ENCODE assay signal across 13 cellular contexts in the genomic region with DNA sequence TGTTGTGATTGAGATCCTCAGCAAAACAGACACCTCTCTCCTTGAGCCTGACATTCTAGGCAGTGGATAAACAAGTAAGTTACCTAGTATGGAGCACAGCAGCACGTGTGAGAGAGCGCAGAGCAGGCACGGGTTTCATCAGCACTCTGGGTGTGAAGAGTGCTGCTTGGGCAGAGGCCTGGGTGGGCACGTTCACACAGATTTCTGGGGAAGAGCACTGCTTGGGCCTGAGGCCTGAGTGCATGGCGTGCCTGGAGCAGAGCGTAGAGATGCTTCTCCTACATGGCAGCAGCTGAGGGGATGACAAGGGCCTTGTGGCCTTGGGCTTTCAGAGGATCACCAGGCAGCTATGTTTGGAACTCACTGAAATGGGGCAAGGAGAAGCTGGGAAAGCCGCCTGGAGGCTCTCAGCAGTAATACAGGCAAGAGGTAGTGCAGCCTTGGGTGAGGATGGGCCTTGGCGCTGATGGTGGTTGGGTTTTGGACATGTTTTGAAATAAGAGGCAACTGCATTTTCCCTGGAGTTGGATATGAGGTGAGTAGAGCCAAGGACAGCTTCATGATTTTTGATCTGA. TPM values are rescaled to one million over a fixed set of nuclear protein-coding genes. Genes with fewer than 3 reads are reported as not detected.
A peak's percentile ranks its signal among the peaks of the same experiment; 100 is the strongest.
DNase-seq lines count a peak whose midpoint lies in the region; ATAC-seq and TF ChIP-seq lines count a peak whose summit lies in the region.
"Had no signal": no experiment of that assay in that cellular context is flagged by ENCODE, and none has a peak within 500 bp of the region (broad histone marks: within the 10 kb centered on the region; RNA-seq: fewer than 3 reads in every experiment).

No MANE protein-coding gene starts in this region.

- H3K4me3 ChIP-seq in WERI-Rb-1 (ENCODE audit: low read depth, low read length) (no peak overlapping the region), foreskin fibroblast (ENCODE audit: low read depth in 1 of 2, low read length in 2 of 2) (no peak overlapping the region)
- H3K4me3 ChIP-seq: upper lobe of left lung had no signal

- CTCF ChIA-PET in activated naive CD4-positive, alpha-beta T cell treated with anti-CD3 and anti-CD28 coated beads for 36 hours (lab: Charles Lee) = interaction anchor here (1.1 to 2.6 kb wide), 3 partner anchors 13 to 114 kb away, joined by 3 to 9 read pairs (median 5); no protein-coding TSS in a partner anchor

- no peak overlapping the region for H3K4me3 Mint-ChIP-seq in activated naive CD4-positive, alpha-beta T cell treated with anti-CD3 and anti-CD28 coated beads, Interleukin-2, amount 50 U/mL, for 24 hours
- H3K4me3 Mint-ChIP-seq in activated naive CD4-positive, alpha-beta T cell treated with anti-CD3 and anti-CD28 coated beads for 36 hours = no peak overlapping the region
- no peak overlapping the region for H3K4me3 Mint-ChIP-seq in stimulated activated naive B cell treated with anti-CD40 and anti-IgM and Interleukin-4, amounts not matched to agents 10 μg/mL and 1 μg/mL and 100 μg/mL, for 72 hours
- H3K4me3 Mint-ChIP-seq: activated T-cell treated with anti-CD3 and anti-CD28 coated beads, Interleukin-2, amount 50 U/mL, for 4 hours had no signal

- no peak overlapping the region for H3K27ac ChIP-seq in WERI-Rb-1
- H3K27ac ChIP-seq: upper lobe of left lung had no signal

- H3K9me3 ChIP-seq in WERI-Rb-1 (ENCODE audit: severe bottlenecking) = no peaks in the 10 kb centered on the region
- H3K9me3 ChIP-seq: upper lobe of left lung had no signal

- peaks cover 16% of the 10 kb centered on the region for H3K36me3 Mint-ChIP-seq in activated naive CD4-positive, alpha-beta T cell treated with anti-CD3 and anti-CD28 coated beads, Interleukin-2, amount 50 U/mL, for 24 hours
- peaks cover 41% of the 10 kb centered on the region for H3K36me3 Mint-ChIP-seq in activated naive CD4-positive, alpha-beta T cell treated with anti-CD3 and anti-CD28 coated beads for 36 hours (ENCODE audit: low read depth)
- peaks cover 52 to 67% of the 10 kb centered on the region in 2 donors for H3K36me3 Mint-ChIP-seq in stimulated activated naive B cell treated with anti-CD40 and anti-IgM and Interleukin-4, amounts not matched to agents 10 μg/mL and 1 μg/mL and 100 μg/mL, for 72 hours

- H3K36me3 ChIP-seq in WERI-Rb-1 = peaks cover 37% of the 10 kb centered on the region

- no peaks in the 10 kb centered on the region for H3K27me3 ChIP-seq in WERI-Rb-1 (ENCODE audit: insufficient read depth, low read depth, severe bottlenecking)
- H3K27me3 ChIP-seq: upper lobe of left lung had no signal

- H3K27ac Mint-ChIP-seq in activated naive CD4-positive, alpha-beta T cell treated with anti-CD3 and anti-CD28 coated beads, Interleukin-2, amount 50 U/mL, for 24 hours = peak overlapping the region; percentile 38
- no peak overlapping the region for H3K27ac Mint-ChIP-seq in activated naive CD4-positive, alpha-beta T cell treated with anti-CD3 and anti-CD28 coated beads for 36 hours
- peak overlapping the region; percentile 48 for H3K27ac Mint-ChIP-seq in stimulated activated naive B cell treated with anti-CD40 and anti-IgM and Interleukin-4, amounts not matched to agents 10 μg/mL and 1 μg/mL and 100 μg/mL, for 72 hours

- no peaks in the 10 kb centered on the region for H3K27me3 Mint-ChIP-seq in activated naive CD4-positive, alpha-beta T cell treated with anti-CD3 and anti-CD28 coated beads, Interleukin-2, amount 50 U/mL, for 24 hours
- H3K27me3 Mint-ChIP-seq in activated naive CD4-positive, alpha-beta T cell treated with anti-CD3 and anti-CD28 coated beads for 36 hours (ENCODE audit: low read depth) = no peaks in the 10 kb centered on the region
- no peaks in the 10 kb centered on the region for H3K27me3 Mint-ChIP-seq in stimulated activated naive B cell treated with anti-CD40 and anti-IgM and Interleukin-4, amounts not matched to agents 10 μg/mL and 1 μg/mL and 100 μg/mL, for 72 hours

- TF ChIP-seq CTCF in WERI-Rb-1 (IDR thresholded peaks at IDR 0.05; ENCODE audit: low read depth, low read length) (peak; percentile 30; the same call in 1 of the 2 replicates), foreskin fibroblast (IDR thresholded peaks at IDR 0.05; ENCODE audit: low read depth, low read length) (peak; percentile 2)

- intact Hi-C loops in activated naive CD4-positive, alpha-beta T cell treated with anti-CD3 and anti-CD28 coated beads for 36 hours (cut with micrococcal nuclease) = loop anchor here (5.0 kb wide), 1 partner anchor 42 kb away; no protein-coding TSS in a partner anchor

- DNase-seq in activated naive CD4-positive, alpha-beta T cell treated with anti-CD3 and anti-CD28 coated beads for 36 hours = no peak
- DNase-seq in WERI-Rb-1 (no peak), foreskin fibroblast (no peak), midbrain (lab: John Stamatoyannopoulos, UW) (no peak), T-helper 9 cell (no peak)
- no peak for DNase-seq in stimulated activated naive B cell treated with anti-CD40 and anti-IgM and Interleukin-4, amounts not matched to agents 10 μg/mL and 1 μg/mL and 100 μg/mL, for 72 hours
- DNase-seq: activated T-cell treated with anti-CD3 and anti-CD28 coated beads, Interleukin-2, amount 50 U/mL, for 4 hours; MV-4-11; RPMI8226 had no signal

- no peaks in the 10 kb centered on the region for H3K9me3 Mint-ChIP-seq in activated naive CD4-positive, alpha-beta T cell treated with anti-CD3 and anti-CD28 coated beads, Interleukin-2, amount 50 U/mL, for 24 hours
- H3K9me3 Mint-ChIP-seq in activated naive CD4-positive, alpha-beta T cell treated with anti-CD3 and anti-CD28 coated beads for 36 hours = no peaks in the 10 kb centered on the region
- H3K9me3 Mint-ChIP-seq in stimulated activated naive B cell treated with anti-CD40 and anti-IgM and Interleukin-4, amounts not matched to agents 10 μg/mL and 1 μg/mL and 100 μg/mL, for 72 hours = no peaks in the 10 kb centered on the region
- H3K9me3 Mint-ChIP-seq: activated T-cell treated with anti-CD3 and anti-CD28 coated beads, Interleukin-2, amount 50 U/mL, for 4 hours had no signal

- no peak for ATAC-seq in stimulated activated naive B cell treated with anti-CD40 and anti-IgM and Interleukin-4, amounts not matched to agents 10 μg/mL and 1 μg/mL and 100 μg/mL, for 72 hours (replicated peaks)
- ATAC-seq in HG03280 (IDR thresholded peaks at IDR 0.05; ENCODE audit: unreplicated experiment) = no peak
- ATAC-seq: activated T-cell treated with anti-CD3 and anti-CD28 coated beads, Interleukin-2, amount 50 U/mL, for 4 hours; esophagus mucosa had no signal

- peaks cover 7% of the 10 kb centered on the region for H3K4me1 Mint-ChIP-seq in activated naive CD4-positive, alpha-beta T cell treated with anti-CD3 and anti-CD28 coated beads, Interleukin-2, amount 50 U/mL, for 24 hours
- H3K4me1 Mint-ChIP-seq in activated naive CD4-positive, alpha-beta T cell treated with anti-CD3 and anti-CD28 coated beads for 36 hours (ENCODE audit: low read depth) = peaks cover 3% of the 10 kb centered on the region
- H3K4me1 Mint-ChIP-seq in stimulated activated naive B cell treated with anti-CD40 and anti-IgM and Interleukin-4, amounts not matched to agents 10 μg/mL and 1 μg/mL and 100 μg/mL, for 72 hours = peaks cover 7 to 15% of the 10 kb centered on the region in 2 donors

RNA-seq across cellular contexts. Expression of a gene that starts 17.6 kb away (rescaled TPM):
- 1 to 10 TPM; 3.8 to 4.9 TPM for total RNA-seq in activated naive CD4-positive, alpha-beta T cell treated with anti-CD3 and anti-CD28 coated beads for 36 hours

RNA-seq across cellular contexts. Expression of a gene that starts 23.9 kb away (rescaled TPM):
- 1 to 10 TPM; 6.6 to 6.7 TPM for total RNA-seq in activated naive CD4-positive, alpha-beta T cell treated with anti-CD3 and anti-CD28 coated beads for 36 hours

RNA-seq across cellular contexts. Expression of a gene that starts 57.4 kb away (rescaled TPM):
- total RNA-seq in activated naive CD4-positive, alpha-beta T cell treated with anti-CD3 and anti-CD28 coated beads for 36 hours = 10 to 100 TPM; 15.5 to 16.6 TPM

RNA-seq across cellular contexts. Expression of a gene that starts 57.7 kb away (rescaled TPM):
- 10 to 100 TPM; 36.8 to 48.4 TPM for total RNA-seq in activated naive CD4-positive, alpha-beta T cell treated with anti-CD3 and anti-CD28 coated beads for 36 hours
